Comparison of ENCODE assay signal across 11 cellular contexts in the genomic region with DNA sequence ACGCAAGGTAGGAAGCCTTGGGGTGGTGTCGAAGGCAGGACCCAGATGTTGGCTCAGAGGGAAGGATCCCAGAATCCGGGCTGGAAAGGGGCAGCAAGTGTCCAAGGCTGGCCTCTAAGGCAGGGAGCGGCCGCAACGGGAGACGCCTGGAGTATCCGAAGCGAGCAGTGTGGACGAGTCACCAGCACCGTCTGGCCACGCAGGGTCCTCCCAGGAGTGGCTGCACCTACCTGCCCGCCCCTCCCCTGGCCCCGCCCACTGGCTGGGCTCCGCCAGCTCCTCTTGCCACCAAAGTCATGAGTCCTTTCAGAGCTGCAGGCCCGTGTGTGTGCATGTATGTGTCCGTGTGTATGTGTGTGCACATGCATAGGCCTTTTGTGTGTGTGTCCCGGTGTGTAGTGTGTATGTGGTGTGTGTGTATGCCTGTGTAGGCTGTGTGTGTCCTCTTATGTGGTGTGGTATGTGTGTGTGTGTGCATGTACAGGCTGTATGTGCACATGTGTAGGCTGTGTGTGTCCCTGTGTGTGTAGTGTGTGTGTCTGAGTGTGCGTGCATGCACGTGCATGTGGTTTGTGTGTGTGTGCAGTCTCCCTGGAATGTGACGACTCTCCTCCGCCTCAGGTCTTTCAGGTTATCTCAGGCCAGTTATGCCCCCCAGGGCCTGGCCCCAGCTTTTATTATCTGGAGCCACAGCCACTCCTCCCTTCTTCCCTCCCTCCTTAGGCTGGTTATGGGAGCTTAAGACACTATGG. TPM values are rescaled to one million over a fixed set of nuclear protein-coding genes. Genes with fewer than 3 reads are reported as not detected.
DNase-seq lines count a peak whose midpoint lies in the region; ATAC-seq, FAIRE-seq and TF ChIP-seq lines count a peak whose summit lies in the region.
"Had no signal": no experiment of that assay in that cellular context is flagged by ENCODE, and none has a peak within 500 bp of the region (broad histone marks: within the 10 kb centered on the region; RNA-seq: fewer than 3 reads in every experiment).

PRSS8 (minus strand) TSS at position 193 of the 752 bp plus-strand sequence. CDS start 229 bp downstream, outside the sequence.

- peaks cover 0 to 2% (median 0%) of the 10 kb centered on the region in 7 donors for H3K9me3 Mint-ChIP-seq in CD14-positive monocyte

- no peak for FAIRE-seq in GM19239 (lab: Jason Lieb, UNC)

- TF ChIP-seq EP300 in Ishikawa (IDR thresholded peaks at IDR 0.05; ENCODE audit: borderline replicate concordance), result no peak

- no peak for TF ChIP-seq RAD21 in Ishikawa (IDR thresholded peaks at IDR 0.05; ENCODE audit: low read depth)

- DNase-seq in CD14-positive monocyte (ENCODE audit: low spot score) (no peak), GM19239 (ENCODE audit: insufficient read length, low spot score) (no peak)
- DNase-seq in activated effector memory CD4-positive, alpha-beta T cell treated with anti-CD3 and anti-CD28 coated beads, Interleukin-2, amount 50 U/mL, for 16 hours, result no peak
- DNase-seq in stimulated activated CD4-positive, alpha-beta T cell treated with anti-CD3 and anti-CD28 coated beads, Interleukin-4, amount 100 ng/mL, for 24 hours, result no peak
- DNase-seq: activated CD4-positive, alpha-beta T cell treated with anti-CD3 and anti-CD28 coated beads for 4 hours had no signal

- H3K27me3 ChIP-seq in endocrine pancreas (ENCODE audit: control insufficient read depth, insufficient read depth, low read length) (no peaks in the 10 kb centered on the region), mucosa of stomach (ENCODE audit: control insufficient read depth, insufficient read depth, low read length) (peaks cover 3% of the 10 kb centered on the region)
- H3K27me3 ChIP-seq: ascending aorta had no signal

- ATAC-seq in HG02938 (IDR thresholded peaks at IDR 0.05; ENCODE audit: unreplicated experiment), result no peak

- H3K9ac ChIP-seq in endocrine pancreas (ENCODE audit: control insufficient read depth, insufficient read depth, low read length) (peak within 1 kb of the TSS; percentile 19), mucosa of stomach (ENCODE audit: low read length) (peak within 1 kb of the TSS; percentile 100)

- H3K36me3 Mint-ChIP-seq in CD14-positive monocyte, result peaks cover 30 to 33% of the 10 kb centered on the region in 2 donors

- H3K27ac Mint-ChIP-seq in CD14-positive monocyte, result peak within 1 kb of the TSS; percentile 60 to 91 (median 82)

- intact Hi-C loops in CD14-positive monocyte (cut with micrococcal nuclease), result no loop called here

- peak within 1 kb of the TSS in 1 of 2 donors; percentile 46 for H3K4me3 Mint-ChIP-seq in CD14-positive monocyte

- H3K9me3 ChIP-seq in endocrine pancreas (ENCODE audit: control insufficient read depth, low read length) (no peaks in the 10 kb centered on the region), mucosa of stomach (ENCODE audit: control insufficient read depth, low read length) (no peaks in the 10 kb centered on the region)
- H3K9me3 ChIP-seq: ascending aorta, thoracic aorta had no signal

- TF ChIP-seq CTCF in CD14-positive monocyte (IDR thresholded peaks at IDR 0.05), result no peak

- no peaks in the 10 kb centered on the region for H3K36me3 ChIP-seq in endocrine pancreas (ENCODE audit: control insufficient read depth, insufficient read depth, low read length)
- peaks cover 15% of the 10 kb centered on the region for H3K36me3 ChIP-seq in mucosa of stomach (ENCODE audit: control insufficient read depth, insufficient read depth, low read length)

- H3K4me1 ChIP-seq in endocrine pancreas (ENCODE audit: control insufficient read depth, insufficient read depth, low read length) (no peaks in the 10 kb centered on the region), mucosa of stomach (ENCODE audit: control insufficient read depth, insufficient read depth, low read length) (peaks cover 64% of the 10 kb centered on the region)

- H3K4me3 ChIP-seq in endocrine pancreas (ENCODE audit: control insufficient read depth, insufficient read depth, low read length), result no peak within 1 kb of the TSS
- H3K4me3 ChIP-seq in mucosa of stomach (ENCODE audit: low read length), result peak within 1 kb of the TSS; percentile 78
- H3K4me3 ChIP-seq: ascending aorta, thoracic aorta had no signal

- H3K4me1 Mint-ChIP-seq in CD14-positive monocyte, result peaks cover 34% of the 10 kb centered on the region

- H3K27me3 Mint-ChIP-seq in CD14-positive monocyte (ENCODE audit: low read depth in 3 of 3), result peaks cover 0 to 1% (median 1%) of the 10 kb centered on the region in 3 donors

TF ChIP-seq in Ishikawa, 13 proteins besides CTCF, POLR2A, EP300 and RAD21:
- TF ChIP-seq EGR1 (IDR thresholded peaks at IDR 0.05), result no peak
- TF ChIP-seq MAX (IDR thresholded peaks at IDR 0.05), result peak; percentile 54
- TF ChIP-seq, protein P1, sequence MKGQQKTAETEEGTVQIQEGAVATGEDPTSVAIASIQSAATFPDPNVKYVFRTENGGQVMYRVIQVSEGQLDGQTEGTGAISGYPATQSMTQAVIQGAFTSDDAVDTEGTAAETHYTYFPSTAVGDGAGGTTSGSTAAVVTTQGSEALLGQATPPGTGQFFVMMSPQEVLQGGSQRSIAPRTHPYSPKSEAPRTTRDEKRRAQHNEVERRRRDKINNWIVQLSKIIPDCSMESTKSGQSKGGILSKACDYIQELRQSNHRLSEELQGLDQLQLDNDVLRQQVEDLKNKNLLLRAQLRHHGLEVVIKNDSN (IDR thresholded peaks at IDR 0.05), result no peak
- TF ChIP-seq YY1 (IDR thresholded peaks at IDR 0.05; ENCODE audit: low read depth), result no peak
- TF ChIP-seq ZBTB7A (IDR thresholded peaks at IDR 0.05; ENCODE audit: low read depth), result no peak
- no peak for TF ChIP-seq NFIC (IDR thresholded peaks at IDR 0.05)
- no peak for TF ChIP-seq TEAD4 (IDR thresholded peaks at IDR 0.05)
- TF ChIP-seq CREB1 (IDR thresholded peaks at IDR 0.05; ENCODE audit: low read depth), result no peak
- TF ChIP-seq FOXM1 (IDR thresholded peaks at IDR 0.05; ENCODE audit: borderline replicate concordance, low read depth), result no peak
- TF ChIP-seq TAF1 (IDR thresholded peaks at IDR 0.05; ENCODE audit: low read depth), result peak; percentile 46; the same call in 1 of the 2 replicates
- TF ChIP-seq, protein P2, sequence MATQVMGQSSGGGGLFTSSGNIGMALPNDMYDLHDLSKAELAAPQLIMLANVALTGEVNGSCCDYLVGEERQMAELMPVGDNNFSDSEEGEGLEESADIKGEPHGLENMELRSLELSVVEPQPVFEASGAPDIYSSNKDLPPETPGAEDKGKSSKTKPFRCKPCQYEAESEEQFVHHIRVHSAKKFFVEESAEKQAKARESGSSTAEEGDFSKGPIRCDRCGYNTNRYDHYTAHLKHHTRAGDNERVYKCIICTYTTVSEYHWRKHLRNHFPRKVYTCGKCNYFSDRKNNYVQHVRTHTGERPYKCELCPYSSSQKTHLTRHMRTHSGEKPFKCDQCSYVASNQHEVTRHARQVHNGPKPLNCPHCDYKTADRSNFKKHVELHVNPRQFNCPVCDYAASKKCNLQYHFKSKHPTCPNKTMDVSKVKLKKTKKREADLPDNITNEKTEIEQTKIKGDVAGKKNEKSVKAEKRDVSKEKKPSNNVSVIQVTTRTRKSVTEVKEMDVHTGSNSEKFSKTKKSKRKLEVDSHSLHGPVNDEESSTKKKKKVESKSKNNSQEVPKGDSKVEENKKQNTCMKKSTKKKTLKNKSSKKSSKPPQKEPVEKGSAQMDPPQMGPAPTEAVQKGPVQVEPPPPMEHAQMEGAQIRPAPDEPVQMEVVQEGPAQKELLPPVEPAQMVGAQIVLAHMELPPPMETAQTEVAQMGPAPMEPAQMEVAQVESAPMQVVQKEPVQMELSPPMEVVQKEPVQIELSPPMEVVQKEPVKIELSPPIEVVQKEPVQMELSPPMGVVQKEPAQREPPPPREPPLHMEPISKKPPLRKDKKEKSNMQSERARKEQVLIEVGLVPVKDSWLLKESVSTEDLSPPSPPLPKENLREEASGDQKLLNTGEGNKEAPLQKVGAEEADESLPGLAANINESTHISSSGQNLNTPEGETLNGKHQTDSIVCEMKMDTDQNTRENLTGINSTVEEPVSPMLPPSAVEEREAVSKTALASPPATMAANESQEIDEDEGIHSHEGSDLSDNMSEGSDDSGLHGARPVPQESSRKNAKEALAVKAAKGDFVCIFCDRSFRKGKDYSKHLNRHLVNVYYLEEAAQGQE (IDR thresholded peaks at IDR 0.05; ENCODE audit: low read depth), result no peak
- TF ChIP-seq TCF12 (IDR thresholded peaks at IDR 0.05; ENCODE audit: low read depth), result no peak
- TF ChIP-seq CEBPB (IDR thresholded peaks at IDR 0.05), result no peak

RNA-seq across cellular contexts. Expression of gene PRSS8, which starts in this region (rescaled TPM):
- polyA plus RNA-seq in CD14-positive monocyte, result not detected
